Comparison of ENCODE assay signal across 18 cellular contexts in genomic region chr1:20192364-20192763, GRCh38. TPM values are rescaled to one million over a fixed set of nuclear protein-coding genes. Genes with fewer than 3 reads are reported as not detected.
DNase-seq lines count a peak whose midpoint lies in the region; ATAC-seq and TF ChIP-seq lines count a peak whose summit lies in the region.
"Had no signal": no experiment of that assay in that cellular context is flagged by ENCODE, and none has a peak within 500 bp of the region (broad histone marks: within the 10 kb centered on the region; RNA-seq: fewer than 3 reads in every experiment).

No MANE protein-coding gene starts in this region.

- no peaks in the 10 kb centered on the region for H3K9me3 ChIP-seq in left lung
- H3K9me3 ChIP-seq: body of pancreas had no signal

- TF ChIP-seq CTCF in choroid plexus epithelial cell (conservative IDR thresholded peaks at IDR 0.05; ENCODE audit: low read depth, low read length) = no peak
- TF ChIP-seq CTCF in left lung (IDR thresholded peaks at IDR 0.05) = no peak

- DNase-seq in AG08396 (ENCODE audit: low spot score) (peak; percentile 33), MV-4-11 (lab: John Stamatoyannopoulos, UW) (peak; percentile 33), choroid plexus epithelial cell (ENCODE audit: low read depth) (peak; percentile 22), left lung (no peak), RKO (ENCODE audit: low spot score) (no peak), germinal center (ENCODE audit: low spot score) (no peak), RPMI8226 (no peak), T1000 (lab: John Stamatoyannopoulos, UW) (no peak)
- DNase-seq: activated CD8-positive, alpha-beta memory T cell treated with anti-CD3 and anti-CD28 coated beads, Interleukin-2, amount 10 ng/mL, durations not matched to agents 7 days and 5 days; EL; hippocampal formation; NCI-H2081; NCI-H510A treated with DMSO at 0.1 percent for 48 hours; SIG-M5; T-helper 2 cell had no signal

- no peak overlapping the region for H3K4me3 ChIP-seq in choroid plexus epithelial cell (ENCODE audit: low read depth, low read length)
- H3K4me3 ChIP-seq in left lung = no peak overlapping the region
- H3K4me3 ChIP-seq: body of pancreas had no signal

- intact Hi-C loops in left lung (cut with DNase I) = no loop called here

- H3K27me3 ChIP-seq in left lung = peaks cover 0 to 13% of the 10 kb centered on the region in 2 donors
- H3K27me3 ChIP-seq: body of pancreas had no signal

- peak; percentile 37 for ATAC-seq in left lung
- ATAC-seq: activated CD8-positive, alpha-beta memory T cell treated with anti-CD3 and anti-CD28 coated beads, Interleukin-2, amount 10 ng/mL, durations not matched to agents 7 days and 5 days; body of pancreas had no signal

- peaks cover 6 to 11% of the 10 kb centered on the region in 2 donors for H3K4me1 ChIP-seq in left lung
- H3K4me1 ChIP-seq: body of pancreas had no signal

- no peak overlapping the region for H3K27ac ChIP-seq in left lung
- H3K27ac ChIP-seq: body of pancreas had no signal

- no peaks in the 10 kb centered on the region for H3K36me3 ChIP-seq in left lung

RNA-seq across cellular contexts. Expression of gene PLA2G2C, which starts 6.0 kb away (rescaled TPM):
- total RNA-seq in left lung = not detected
- total RNA-seq: activated CD8-positive, alpha-beta memory T cell treated with anti-CD3 and anti-CD28 coated beads, Interleukin-2, amount 10 ng/mL, durations not matched to agents 7 days and 5 days; body of pancreas; epithelial cell of proximal tubule; subcutaneous adipose tissue had no signal

RNA-seq across cellular contexts. Expression of gene UBXN10, which starts 6.5 kb away (rescaled TPM):
- total RNA-seq in left lung = 1 to 10 TPM; 1.8 to 4.7 TPM

RNA-seq across cellular contexts. Expression of gene PLA2G2F, which starts 53.2 kb away (rescaled TPM):
- not detected for total RNA-seq in left lung
- total RNA-seq: activated CD8-positive, alpha-beta memory T cell treated with anti-CD3 and anti-CD28 coated beads, Interleukin-2, amount 10 ng/mL, durations not matched to agents 7 days and 5 days; body of pancreas; subcutaneous adipose tissue had no signal

Comparison
In these comparisons a context has a peak if more than half of its experiments do, and no peak if none do; other contexts are left out.
1. DNase-seq: peak in AG08396 (single experiment), MV-4-11 (single experiment) and choroid plexus epithelial cell (single experiment); none in left lung (0 of 2), RKO (single experiment), germinal center (single experiment), RPMI8226 (single experiment) and T1000 (single experiment).